In the genomic region with DNA sequence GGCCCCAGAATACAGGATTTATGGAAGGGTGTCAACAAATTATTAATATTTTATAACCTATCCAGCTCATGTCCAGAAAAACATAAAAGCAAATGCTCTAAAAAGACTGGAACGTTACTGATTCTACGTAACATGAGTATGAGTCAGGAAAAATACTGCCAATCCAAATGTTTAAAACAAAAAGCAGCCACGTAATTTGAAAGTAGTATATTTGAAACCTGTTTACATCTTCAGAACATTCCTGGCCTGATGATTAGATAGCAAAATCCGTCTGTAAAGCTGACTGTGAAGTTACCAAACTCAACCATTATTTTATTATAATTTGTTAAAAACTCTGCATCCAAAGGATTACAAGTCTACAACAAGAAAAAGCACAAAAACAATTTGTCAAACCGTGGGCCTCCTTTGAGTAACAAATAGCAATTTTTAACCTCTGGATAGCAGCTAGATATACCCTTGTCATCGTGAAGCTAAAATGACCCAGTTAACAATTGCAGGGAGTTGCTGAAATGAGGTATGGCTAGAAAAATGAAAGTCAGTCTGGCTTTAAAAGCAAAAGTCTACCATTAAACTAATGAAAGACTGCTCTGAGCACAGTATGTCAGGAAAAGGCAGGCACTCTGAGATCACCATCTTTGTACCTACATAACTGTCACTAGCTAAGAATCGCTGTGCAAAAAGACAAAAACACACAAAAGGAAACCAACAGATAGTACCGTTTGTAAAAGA, we compare ENCODE assay signal across 8 cellular contexts.
A peak's percentile ranks its signal among the peaks of the same experiment; 100 is the strongest.
DNase-seq lines count a peak whose midpoint lies in the region; ATAC-seq and TF ChIP-seq lines count a peak whose summit lies in the region.

No MANE protein-coding gene starts in this region.

- DNase-seq in GM12865 (ENCODE audit: low read depth) (no peak), SK-N-MC (ENCODE audit: low read depth, low spot score) (no peak), fibroblast of pulmonary artery (ENCODE audit: low read depth) (peak; percentile 62), skeletal muscle cell (ENCODE audit: low read depth) (peak; percentile 18), DMS79 treated with DMSO at 0.1 percent for 48 hours (lab: John Stamatoyannopoulos, UW) (no peak)

- ATAC-seq in HG03520 (IDR thresholded peaks at IDR 0.05; ENCODE audit: unreplicated experiment) (no peak), GM18867 (IDR thresholded peaks at IDR 0.05; ENCODE audit: unreplicated experiment) (no peak), HG03442 (IDR thresholded peaks at IDR 0.05; ENCODE audit: unreplicated experiment) (no peak)

- peak overlapping the region; percentile 95 for H3K9ac ChIP-seq in SK-N-MC (ENCODE audit: insufficient read length)

- peak overlapping the region; percentile 77 for H3K4me3 ChIP-seq in GM12865 (ENCODE audit: low read depth, low read length)
- peak overlapping the region; percentile 90 for H3K4me3 ChIP-seq in SK-N-MC
- H3K4me3 ChIP-seq in fibroblast of pulmonary artery (replicated peaks; ENCODE audit: low read depth, low read length), result peak overlapping the region; percentile 93
- H3K4me3 ChIP-seq in skeletal muscle cell (ENCODE audit: low read depth, low read length), result peak overlapping the region; percentile 95

- no peaks in the 10 kb centered on the region for H3K9me3 ChIP-seq in SK-N-MC (ENCODE audit: low read depth, low read length)

- H3K36me3 ChIP-seq in SK-N-MC (ENCODE audit: insufficient read depth, low read length), result peaks cover 26% of the 10 kb centered on the region

- TF ChIP-seq CTCF in GM12865 (IDR thresholded peaks at IDR 0.05; ENCODE audit: insufficient read depth, low read depth, low read length, missing control alignments) (no peak), fibroblast of pulmonary artery (IDR thresholded peaks at IDR 0.05; ENCODE audit: low read length, missing control alignments) (no peak)

- H3K27ac ChIP-seq in SK-N-MC, result peak overlapping the region; percentile 75; the same call in 1 of the 2 replicates

Comparison
In these comparisons a context has a peak if more than half of its experiments do, and no peak if none do; other contexts are left out.
1. DNase-seq: peak in fibroblast of pulmonary artery (single experiment) and skeletal muscle cell (single experiment); none in GM12865 (single experiment), SK-N-MC (single experiment) and DMS79 treated with DMSO at 0.1 percent for 48 hours (single experiment).
2. Peak in every context shown above with its lines, with median percentiles within 50 percentile points of each other: H3K4me3 ChIP-seq.